Comparison of ENCODE assay signal across 8 cellular contexts in genomic region chr7:28296571-28297483, GRCh38.
DNase-seq lines count a peak whose midpoint lies in the region; ATAC-seq, FAIRE-seq and TF ChIP-seq lines count a peak whose summit lies in the region.

No MANE protein-coding gene starts in this region.

- H3K14ac ChIP-seq in mesenchymal stem cell (ENCODE audit: low read length in 2 of 2) = no peak overlapping the region

- TF ChIP-seq RAD21 in K562 (CRISPR knock-in tag; conservative IDR thresholded peaks at IDR 0.05 in 1 of 2, IDR thresholded peaks at IDR 0.05 in 1 of 2) = peak in 1 of 2 experiments; percentile 44; a peak in 2 of 4 replicates

- FAIRE-seq in H54 (lab: Jason Lieb, UNC) = peak; percentile 53
- peak; percentile 80 for FAIRE-seq in K562 (lab: Jason Lieb, UNC)

- WGBS in K562 (ENCODE audit: insufficient coverage, low coverage, missing lambda C conversion rate) = 2% methylated on average over 4 of the region's 4 CpGs
- WGBS in mesenchymal stem cell = 57% methylated on average over 4 of the region's 4 CpGs

- no peak overlapping the region for H3K18ac ChIP-seq in mesenchymal stem cell (ENCODE audit: low read depth in 1 of 2, low read length in 2 of 2)

- H2BK5ac ChIP-seq in mesenchymal stem cell (ENCODE audit: low read depth, low read length, poor library complexity, severe bottlenecking) = no peak overlapping the region

- in situ Hi-C loops in K562 (cut with MboI) = no loop called here

- H3K27ac ChIP-seq in K562 (ENCODE audit: extremely low read depth, low read depth, low read length) (no peak overlapping the region), mesenchymal stem cell (ENCODE audit: low read length, poor library complexity, severe bottlenecking) (no peak overlapping the region)

- H3K9ac ChIP-seq in K562 (ENCODE audit: insufficient read depth in 1 of 2, low read depth in 2 of 2, low read length in 2 of 2) (no peak overlapping the region), mesenchymal stem cell (ENCODE audit: low read length) (peak overlapping the region; percentile 33)

- H4K91ac ChIP-seq in mesenchymal stem cell (ENCODE audit: low read length) = no peak overlapping the region

- no TSS peak for BruUV-seq in K562 (replicated peaks; lab: Mats Ljungman, UMichigan)

- ATAC-seq in SK-N-SH treated with all-trans-retinoic acid at 6 μM for 48 hours = peak; percentile 77
- peak; percentile 83 for ATAC-seq in K562
- no peak for ATAC-seq in T-helper 17 cell
- no peak for ATAC-seq in HG03135 (IDR thresholded peaks at IDR 0.05; ENCODE audit: unreplicated experiment)

- H2BK15ac ChIP-seq in mesenchymal stem cell (ENCODE audit: low read depth, poor library complexity, severe bottlenecking) = no peak overlapping the region

- no peak overlapping the region for H2BK120ac ChIP-seq in mesenchymal stem cell (ENCODE audit: low read depth, low read length)

- H3K27me3 Mint-ChIP-seq in T-helper 17 cell = peaks cover 34% of the 10 kb centered on the region

- no peak for TF ChIP-seq EP300 in K562 (IDR thresholded peaks at IDR 0.05; ENCODE audit: low read length)

- no peak overlapping the region for H3K27ac Mint-ChIP-seq in T-helper 17 cell

- POLR2A ChIA-PET in K562 (lab: Yijun Ruan, JAX) = no interaction called here

- no peaks in the 10 kb centered on the region for H3K79me2 ChIP-seq in K562 (ENCODE audit: control insufficient read depth, insufficient read depth, low read length)

- no peak overlapping the region for H2BK12ac ChIP-seq in mesenchymal stem cell (ENCODE audit: low read length in 2 of 2)

- H4K8ac ChIP-seq in mesenchymal stem cell (ENCODE audit: low read length) = no peak overlapping the region

- H3K36me3 ChIP-seq in K562 (ENCODE audit: control insufficient read depth, insufficient read depth, low read length) = no peaks in the 10 kb centered on the region
- H3K36me3 ChIP-seq in mesenchymal stem cell (ENCODE audit: control insufficient read depth in 1 of 2, insufficient read depth in 2 of 2, low read depth in 1 of 2, low read length in 2 of 2) = no peaks in the 10 kb centered on the region

- no peak overlapping the region for H2AFZ ChIP-seq in K562 (ENCODE audit: low read depth, low read length)
- H2AFZ ChIP-seq in mesenchymal stem cell (ENCODE audit: low read depth, low read length) = no peak overlapping the region

- H3K23ac ChIP-seq in mesenchymal stem cell (ENCODE audit: low read length in 2 of 2) = no peak overlapping the region

- H2AK5ac ChIP-seq in mesenchymal stem cell (ENCODE audit: low read length, severe bottlenecking) = peak overlapping the region; percentile 11

- CTCF ChIA-PET in K562 (lab: Yijun Ruan, JAX; ENCODE audit: low intra/inter-chr PET ratio) = no interaction called here

- no peak overlapping the region for H3K4me2 ChIP-seq in K562 (ENCODE audit: insufficient read depth, low read length)
- H3K4me2 ChIP-seq in mesenchymal stem cell (ENCODE audit: low read length, poor library complexity, severe bottlenecking) = no peak overlapping the region

- DNase-seq in AML-193 (lab: John Stamatoyannopoulos, UW) = peak; percentile 25 to 38
- DNase-seq in H54 (ENCODE audit: insufficient read length, low spot score) = no peak
- DNase-seq in K562 (ENCODE audit: extremely low read depth in 1 of 4, low spot score in 3 of 4) = peak; percentile 12 to 53 (median 26)
- DNase-seq in mesenchymal stem cell = peak; percentile 22
- no peak for DNase-seq in T-helper 17 cell
- no peak for DNase-seq in hepatic stellate cell (ENCODE audit: low spot score)

- H3K27me3 ChIP-seq in K562 (ENCODE audit: control insufficient read depth in 2 of 2, insufficient read depth in 2 of 2, low read length in 2 of 2) (no peaks in the 10 kb centered on the region), mesenchymal stem cell (ENCODE audit: control insufficient read depth in 1 of 2, insufficient read depth in 1 of 2, low read length in 2 of 2) (no peaks in the 10 kb centered on the region)

- H3K4me3 ChIP-seq in K562 (no peak overlapping the region), mesenchymal stem cell (ENCODE audit: insufficient read depth in 1 of 2, low read depth in 1 of 2, low read length in 2 of 2) (no peak overlapping the region)

- peaks cover 4% of the 10 kb centered on the region; the same call in 1 of the 2 replicates for H4K20me1 ChIP-seq in K562 (replicated peaks; ENCODE audit: control insufficient read depth, insufficient read depth, low read length)

- H3K4me1 Mint-ChIP-seq in T-helper 17 cell = peaks cover 2% of the 10 kb centered on the region

- no peaks in the 10 kb centered on the region for H3K9me3 ChIP-seq in K562 (replicated peaks; ENCODE audit: control insufficient read depth, insufficient read depth, low read depth, low read length)
- H3K9me3 ChIP-seq in mesenchymal stem cell (ENCODE audit: control insufficient read depth, low read length) = no peaks in the 10 kb centered on the region
- no peaks in the 10 kb centered on the region for H3K9me3 ChIP-seq in T-helper 17 cell (ENCODE audit: control insufficient read depth, low read length, poor library complexity, severe bottlenecking)

- TF ChIP-seq POLR2A in H54 (IDR thresholded peaks at IDR 0.05; ENCODE audit: low read depth, low read length) (no peak), K562 (conservative IDR thresholded peaks at IDR 0.05) (no peak)

- H3K79me1 ChIP-seq in mesenchymal stem cell (replicated peaks; ENCODE audit: low read length, poor library complexity, severe bottlenecking) = no peaks in the 10 kb centered on the region

- H3K4me3 Mint-ChIP-seq in T-helper 17 cell = no peak overlapping the region

- H3K4me1 ChIP-seq in K562 (replicated peaks in 1 of 2; ENCODE audit: control insufficient read depth in 2 of 2, insufficient read depth in 2 of 2, low read length in 2 of 2) = no peaks in the 10 kb centered on the region
- no peaks in the 10 kb centered on the region for H3K4me1 ChIP-seq in mesenchymal stem cell (ENCODE audit: control insufficient read depth, insufficient read depth, low read depth, low read length)

- TF ChIP-seq CTCF in K562 (IDR thresholded peaks at IDR 0.05 in 2 of 3, conservative IDR thresholded peaks at IDR 0.05 in 1 of 3; ENCODE audit: insufficient read depth in 2 of 3, low read depth in 1 of 3, low read length in 3 of 3) = peak; percentile 53 to 65 (median 58)

- H3K9me1 ChIP-seq in K562 (ENCODE audit: control insufficient read depth, insufficient read depth, low read length) = no peaks in the 10 kb centered on the region

- peaks cover 2% of the 10 kb centered on the region for H3K36me3 Mint-ChIP-seq in T-helper 17 cell (ENCODE audit: low read depth)

- intact Hi-C loops in K562 (cut with micrococcal nuclease) = no loop called here

- no peak overlapping the region for H3K4ac ChIP-seq in mesenchymal stem cell (ENCODE audit: low read depth in 1 of 2, low read length in 2 of 2)

TF ChIP-seq in SK-N-SH treated with all-trans-retinoic acid at 6 μM for 48 hours, 23 proteins besides CTCF, POLR2A, EP300 and RAD21 (continues in another document):
- TF ChIP-seq ZFP3 (CRISPR knock-in tag; IDR thresholded peaks at IDR 0.05) = no peak
- TF ChIP-seq ESRRG (CRISPR knock-in tag; IDR thresholded peaks at IDR 0.05) = no peak
- TF ChIP-seq ZC3H10 (CRISPR knock-in tag; IDR thresholded peaks at IDR 0.05) = no peak
- TF ChIP-seq ZNF565 (CRISPR knock-in tag; conservative IDR thresholded peaks at IDR 0.05; ENCODE audit: low read depth) = no peak
- TF ChIP-seq ZNF70 (CRISPR knock-in tag; IDR thresholded peaks at IDR 0.05) = no peak
- TF ChIP-seq PPARA (CRISPR knock-in tag; IDR thresholded peaks at IDR 0.05; ENCODE audit: borderline replicate concordance) = no peak
- TF ChIP-seq TOX (CRISPR knock-in tag; IDR thresholded peaks at IDR 0.05; ENCODE audit: borderline replicate concordance) = no peak
- TF ChIP-seq GLIS3 (CRISPR knock-in tag; IDR thresholded peaks at IDR 0.05) = no peak
- no peak for TF ChIP-seq CSDC2 (CRISPR knock-in tag; IDR thresholded peaks at IDR 0.05)
- no peak for TF ChIP-seq BACH2 (CRISPR knock-in tag; IDR thresholded peaks at IDR 0.05; ENCODE audit: borderline replicate concordance)
- no peak for TF ChIP-seq OSR1 (CRISPR knock-in tag; IDR thresholded peaks at IDR 0.05)
- TF ChIP-seq ZNF8 (CRISPR knock-in tag; IDR thresholded peaks at IDR 0.05) = no peak

TF ChIP-seq in K562, 482 proteins besides CTCF, POLR2A, EP300 and RAD21 (continues in another document):
- no peak for TF ChIP-seq RBM25 (IDR thresholded peaks at IDR 0.05; ENCODE audit: low read depth, low read length, severe bottlenecking)
- TF ChIP-seq, protein P1, sequence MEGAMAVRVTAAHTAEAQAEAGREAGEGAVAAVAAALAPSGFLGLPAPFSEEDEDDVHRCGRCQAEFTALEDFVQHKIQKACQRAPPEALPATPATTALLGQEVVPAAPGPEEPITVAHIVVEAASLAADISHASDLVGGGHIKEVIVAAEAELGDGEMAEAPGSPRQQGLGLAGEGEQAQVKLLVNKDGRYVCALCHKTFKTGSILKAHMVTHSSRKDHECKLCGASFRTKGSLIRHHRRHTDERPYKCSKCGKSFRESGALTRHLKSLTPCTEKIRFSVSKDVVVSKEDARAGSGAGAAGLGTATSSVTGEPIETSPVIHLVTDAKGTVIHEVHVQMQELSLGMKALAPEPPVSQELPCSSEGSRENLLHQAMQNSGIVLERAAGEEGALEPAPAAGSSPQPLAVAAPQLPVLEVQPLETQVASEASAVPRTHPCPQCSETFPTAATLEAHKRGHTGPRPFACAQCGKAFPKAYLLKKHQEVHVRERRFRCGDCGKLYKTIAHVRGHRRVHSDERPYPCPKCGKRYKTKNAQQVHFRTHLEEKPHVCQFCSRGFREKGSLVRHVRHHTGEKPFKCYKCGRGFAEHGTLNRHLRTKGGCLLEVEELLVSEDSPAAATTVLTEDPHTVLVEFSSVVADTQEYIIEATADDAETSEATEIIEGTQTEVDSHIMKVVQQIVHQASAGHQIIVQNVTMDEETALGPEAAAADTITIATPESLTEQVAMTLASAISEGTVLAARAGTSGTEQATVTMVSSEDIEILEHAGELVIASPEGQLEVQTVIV (CRISPR knock-in tag; IDR thresholded peaks at IDR 0.05; ENCODE audit: borderline replicate concordance) = no peak
- TF ChIP-seq TAL1 (IDR thresholded peaks at IDR 0.05) = peak; percentile 32
- TF ChIP-seq ZNF124 (CRISPR knock-in tag; IDR thresholded peaks at IDR 0.05) = no peak
- TF ChIP-seq U2AF1 (optimal IDR thresholded peaks at IDR 0.05; ENCODE audit: low read depth, low read length) = no peak
- TF ChIP-seq ZNF140 (CRISPR knock-in tag; IDR thresholded peaks at IDR 0.05) = no peak
- no peak for TF ChIP-seq NR3C1 (CRISPR knock-in tag; IDR thresholded peaks at IDR 0.05)
- peak; percentile 34; the same call in 1 of the 2 replicates for TF ChIP-seq CBFA2T3 (IDR thresholded peaks at IDR 0.05)
- TF ChIP-seq ZNF586 (CRISPR knock-in tag; conservative IDR thresholded peaks at IDR 0.05) = no peak

Comparison
In these comparisons a context has a peak if more than half of its experiments do, and no peak if none do; other contexts are left out.
1. DNase-seq: peak in AML-193 (2 of 2), K562 (4 of 4) and mesenchymal stem cell (single experiment); none in H54 (single experiment), T-helper 17 cell (0 of 3) and hepatic stellate cell (single experiment).
2. ATAC-seq: peak in SK-N-SH treated with all-trans-retinoic acid at 6 μM for 48 hours (single experiment) and K562 (single experiment); none in T-helper 17 cell (single experiment) and HG03135 (single experiment).